Comparison of ENCODE assay signal across 28 cellular contexts in genomic region chr1:42567038-42567437, GRCh38.
"Had no signal": no experiment of that assay in that cellular context is flagged by ENCODE, and none has a peak within 500 bp of the region (broad histone marks: within the 10 kb centered on the region; RNA-seq: fewer than 3 reads in every experiment).

No MANE protein-coding gene starts in this region.

- H3K4me3 Mint-ChIP-seq: dendritic cell treated with granulocyte-macrophage colony-stimulating factor and Interleukin-4, amounts not matched to agents 40 ng/mL and 50 ng/mL, for 4 days; effector memory CD8-positive, alpha-beta T cell; endodermal cell had no signal

- H3K79me2 ChIP-seq: hepatocyte had no signal

- H3K9me3 Mint-ChIP-seq: dendritic cell treated with granulocyte-macrophage colony-stimulating factor and Interleukin-4, amounts not matched to agents 40 ng/mL and 50 ng/mL, for 4 days; effector memory CD8-positive, alpha-beta T cell; endodermal cell had no signal

- H2AFZ ChIP-seq: hepatocyte had no signal

- H3K4me2 ChIP-seq: hepatocyte had no signal

- H3K27me3 Mint-ChIP-seq: dendritic cell treated with granulocyte-macrophage colony-stimulating factor and Interleukin-4, amounts not matched to agents 40 ng/mL and 50 ng/mL, for 4 days; effector memory CD8-positive, alpha-beta T cell had no signal

- H3K4me3 ChIP-seq: colonic mucosa, coronary artery, dorsolateral prefrontal cortex, esophagus muscularis mucosa, esophagus squamous epithelium, gastrocnemius medialis, gastroesophageal sphincter, heart left ventricle, heart right ventricle, hepatocyte had no signal

- H3K4me1 Mint-ChIP-seq: endodermal cell had no signal

- FAIRE-seq: endometrium, endothelial cell of umbilical vein, frontal cortex had no signal

- H3K27ac ChIP-seq: colonic mucosa, coronary artery, dorsolateral prefrontal cortex, epithelial cell of prostate, esophagus muscularis mucosa, esophagus squamous epithelium, foreskin keratinocyte, gastrocnemius medialis, gastroesophageal sphincter, heart left ventricle, heart right ventricle, hepatocyte had no signal

- H3K36me3 ChIP-seq: colonic mucosa, esophagus squamous epithelium, gastrocnemius medialis, heart left ventricle had no signal

- H3K27ac Mint-ChIP-seq: dendritic cell treated with granulocyte-macrophage colony-stimulating factor and Interleukin-4, amounts not matched to agents 40 ng/mL and 50 ng/mL, for 4 days; endodermal cell had no signal

- H3K4me1 ChIP-seq: colonic mucosa, esophagus muscularis mucosa, esophagus squamous epithelium, foreskin keratinocyte, gastrocnemius medialis, gastroesophageal sphincter, heart left ventricle, heart right ventricle had no signal

- ATAC-seq: effector memory CD8-positive, alpha-beta T cell; esophagus mucosa; foreskin keratinocyte; gastrocnemius medialis; gastroesophageal sphincter; heart left ventricle; heart right ventricle had no signal

- DNase-seq: colonic mucosa; cortex of kidney; dermis blood vessel endothelial cell; dorsolateral prefrontal cortex; effector CD4-positive, alpha-beta T cell; effector CD8-positive, alpha-beta T cell; effector memory CD4-positive, alpha-beta T cell; effector memory CD8-positive, alpha-beta T cell; endodermal cell; erythroblast; esophagus squamous epithelium; foreskin keratinocyte; foreskin melanocyte; gastrocnemius medialis; glutamatergic neuron; head of caudate nucleus; heart left ventricle; heart right ventricle had no signal

- H3K27me3 ChIP-seq: colonic mucosa, dorsolateral prefrontal cortex, esophagus muscularis mucosa, esophagus squamous epithelium, gastrocnemius medialis, gastroesophageal sphincter, heart left ventricle, heart right ventricle, hepatocyte had no signal

- H3K9me3 ChIP-seq: colonic mucosa, esophagus muscularis mucosa, esophagus squamous epithelium, gastrocnemius medialis, gastroesophageal sphincter, heart left ventricle, heart right ventricle had no signal
